ENCODE assay signal across 2 cellular contexts in the genomic region with DNA sequence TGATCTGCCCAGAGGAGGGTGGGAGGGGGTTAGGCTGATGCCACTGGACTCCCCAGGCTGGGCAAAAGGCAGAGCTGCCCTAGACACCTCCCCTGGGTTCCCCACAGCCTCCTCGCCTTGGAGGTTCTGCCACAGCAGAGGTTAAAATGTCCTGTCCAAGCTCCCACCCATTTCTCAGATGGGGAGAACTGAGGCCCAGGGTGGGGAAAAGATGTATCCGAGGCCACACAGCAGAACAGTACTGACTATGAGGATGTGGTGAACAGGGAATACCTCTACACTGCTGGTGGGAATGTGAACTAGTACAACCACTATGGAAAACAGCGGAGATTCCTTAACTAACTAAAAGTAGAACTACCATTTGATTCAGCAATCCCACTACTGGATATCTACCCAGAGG.
TF ChIP-seq lines count a peak whose summit lies in the region.

No MANE protein-coding gene starts in this region.

TF ChIP-seq in K562, 482 proteins besides CTCF, POLR2A, EP300 and RAD21:
- peak; percentile 58 for TF ChIP-seq RBM25 (IDR thresholded peaks at IDR 0.05; ENCODE audit: low read depth, low read length, severe bottlenecking)
- peak; percentile 42; the same call in 1 of the 2 replicates for TF ChIP-seq BCOR (IDR thresholded peaks at IDR 0.05)

TF ChIP-seq in HepG2, 621 proteins besides CTCF, POLR2A, EP300 and RAD21:
- TF ChIP-seq ZNF629 (CRISPR knock-in tag; conservative IDR thresholded peaks at IDR 0.05), result peak; percentile 83
